Comparison of ENCODE assay signal across 14 cellular contexts in genomic region chr12:16531623-16532022, GRCh38.
DNase-seq lines count a peak whose midpoint lies in the region; ATAC-seq, FAIRE-seq and TF ChIP-seq lines count a peak whose summit lies in the region.
"Had no signal": no experiment of that assay in that cellular context is flagged by ENCODE, and none has a peak within 500 bp of the region (broad histone marks: within the 10 kb centered on the region; RNA-seq: fewer than 3 reads in every experiment).

No MANE protein-coding gene starts in this region.

- H3K9ac ChIP-seq in HepG2 (ENCODE audit: insufficient read depth, low read depth, low read length): no peak overlapping the region

- no peaks in the 10 kb centered on the region for H3K79me2 ChIP-seq in HepG2 (ENCODE audit: insufficient read depth, low read length)

- no peak for TF ChIP-seq POLR2A in HepG2 (IDR thresholded peaks at IDR 0.05; ENCODE audit: insufficient read depth in 1 of 2, low read depth in 2 of 2, low read length in 2 of 2)

- H3K9me3 ChIP-seq in mucosa of descending colon: no peaks in the 10 kb centered on the region
- H3K9me3 ChIP-seq in HepG2 (ENCODE audit: low read length): no peaks in the 10 kb centered on the region
- H3K9me3 ChIP-seq: Peyer's patch had no signal

- in situ Hi-C loops in HepG2 (cut with HindIII; ENCODE audit: extremely low pct_ligation_motif_present, low pct_unique_long_range_greater_than_20kb): no loop called here

- no peak for TF ChIP-seq RAD21 in HepG2 (CRISPR knock-in tag; IDR thresholded peaks at IDR 0.05)

- H3K4me3 ChIP-seq in mucosa of descending colon (no peak overlapping the region), HepG2 (replicated peaks in 1 of 3; ENCODE audit: insufficient read depth in 1 of 3, low read depth in 2 of 3, low read length in 3 of 3) (no peak overlapping the region)
- H3K4me3 ChIP-seq: Peyer's patch had no signal

- no peak overlapping the region for H3K27ac ChIP-seq in HepG2 (ENCODE audit: extremely low read length, insufficient read depth, low read length)
- H3K27ac ChIP-seq: C4-2B, Peyer's patch, VCaP had no signal

- FAIRE-seq in HepG2 (lab: Jason Lieb, UNC) (no peak), frontal cortex (lab: Jason Lieb, UNC) (no peak)
- FAIRE-seq: keratinocyte had no signal

- ATAC-seq in GM18867 (IDR thresholded peaks at IDR 0.05; ENCODE audit: unreplicated experiment) (peak; percentile 81), mucosa of descending colon (peak; percentile 42), HG02571 (IDR thresholded peaks at IDR 0.05; ENCODE audit: unreplicated experiment) (no peak), HepG2 (no peak)

- intact Hi-C loops in mucosa of descending colon (cut with DNase I, micrococcal nuclease) (no loop called here), HepG2 (cut with micrococcal nuclease; ENCODE audit: unreplicated experiment) (no loop called here)

- no peaks in the 10 kb centered on the region for H4K20me1 ChIP-seq in HepG2 (ENCODE audit: insufficient read depth, low read length)

- H3K27me3 ChIP-seq in HepG2 (ENCODE audit: control insufficient read depth in 1 of 2, insufficient read depth in 2 of 2, low read length in 2 of 2): no peaks in the 10 kb centered on the region
- H3K27me3 ChIP-seq: Peyer's patch had no signal

- POLR2A ChIA-PET in HepG2 (lab: Yijun Ruan, JAX): no interaction called here

- DNase-seq in NCI-H1417 treated with DMSO at 0.1 percent for 48 hours (lab: John Stamatoyannopoulos, UW) (peak; percentile 97), NCI-H748 (lab: John Stamatoyannopoulos, UW; ENCODE audit: unreplicated experiment) (peak; percentile 98), mucosa of descending colon (peak in 1 of 3 donors; percentile 31), HepG2 (ENCODE audit: low spot score) (no peak), frontal cortex (ENCODE audit: low spot score in 2 of 2) (no peak)
- DNase-seq in stimulated activated CD4-positive, alpha-beta T cell treated with anti-CD3 and anti-CD28 coated beads, Interleukin-4, amount 100 ng/mL, for 1 hour: no peak
- DNase-seq: central memory CD4-positive, alpha-beta T cell; IMR-90; Peyer's patch had no signal

- BruUV-seq in HepG2 (replicated peaks; lab: Mats Ljungman, UMichigan): no TSS peak

- no peak for TF ChIP-seq CTCF in mucosa of descending colon (IDR thresholded peaks at IDR 0.05)
- TF ChIP-seq CTCF in HepG2 (CRISPR knock-in tag; IDR thresholded peaks at IDR 0.05): no peak

- TF ChIP-seq EP300 in HepG2 (IDR thresholded peaks at IDR 0.05; ENCODE audit: low read depth in 2 of 2, low read length in 2 of 2): no peak
- no peak for TF ChIP-seq EP300 in HepG2 (CRISPR knock-in tag; IDR thresholded peaks at IDR 0.05; ENCODE audit: borderline replicate concordance)

- WGBS in HepG2 (ENCODE audit: low lambda C conversion rate): 59% methylated on average over 3 of the region's 3 CpGs

- H3K4me2 ChIP-seq in HepG2 (ENCODE audit: low read depth, low read length): no peak overlapping the region

- no peaks in the 10 kb centered on the region for H3K36me3 ChIP-seq in mucosa of descending colon (ENCODE audit: low read depth)
- no peaks in the 10 kb centered on the region for H3K36me3 ChIP-seq in HepG2 (replicated peaks in 1 of 2; ENCODE audit: control insufficient read depth in 1 of 2, insufficient read depth in 2 of 2, low read length in 2 of 2)
- H3K36me3 ChIP-seq: Peyer's patch had no signal

- CTCF ChIA-PET in HepG2 (lab: Yijun Ruan, JAX; ENCODE audit: low intra/inter-chr PET ratio, low total read pairs): no interaction called here

- H3K4me1 ChIP-seq in mucosa of descending colon (ENCODE audit: low read depth) (no peaks in the 10 kb centered on the region), HepG2 (ENCODE audit: insufficient read depth, low read length) (no peaks in the 10 kb centered on the region)
- H3K4me1 ChIP-seq: Peyer's patch had no signal

- no peak overlapping the region for H2AFZ ChIP-seq in HepG2 (ENCODE audit: low read length)

TF ChIP-seq in HepG2, 621 proteins besides CTCF, POLR2A, EP300 and RAD21 (continues in another document):
- TF ChIP-seq ZNF281 (CRISPR knock-in tag; IDR thresholded peaks at IDR 0.05; ENCODE audit: borderline replicate concordance): no peak
- no peak for TF ChIP-seq ZNF180 (CRISPR knock-in tag; IDR thresholded peaks at IDR 0.05; ENCODE audit: borderline replicate concordance, low read depth)
- TF ChIP-seq ZSCAN12 (CRISPR knock-in tag; IDR thresholded peaks at IDR 0.05): no peak
- TF ChIP-seq ZNF629 (CRISPR knock-in tag; conservative IDR thresholded peaks at IDR 0.05): no peak
- TF ChIP-seq RBM39 (IDR thresholded peaks at IDR 0.05; ENCODE audit: low read depth, low read length, poor library complexity, severe bottlenecking): no peak
- no peak for TF ChIP-seq SETDB1 (CRISPR knock-in tag; IDR thresholded peaks at IDR 0.05; ENCODE audit: borderline replicate concordance)
- TF ChIP-seq ZNF570 (CRISPR knock-in tag; IDR thresholded peaks at IDR 0.05; ENCODE audit: borderline replicate concordance): no peak
- TF ChIP-seq HBP1 (CRISPR knock-in tag; IDR thresholded peaks at IDR 0.05; ENCODE audit: low read depth): no peak
- no peak for TF ChIP-seq NR2F6 (IDR thresholded peaks at IDR 0.05)
- no peak for TF ChIP-seq NR2F6 (CRISPR knock-in tag; IDR thresholded peaks at IDR 0.05)
- no peak for TF ChIP-seq ZBTB43 (CRISPR knock-in tag; conservative IDR thresholded peaks at IDR 0.05)
- no peak for TF ChIP-seq ESRRA (CRISPR knock-in tag; IDR thresholded peaks at IDR 0.05; ENCODE audit: low read depth)
- no peak for TF ChIP-seq MAFG (CRISPR knock-in tag; IDR thresholded peaks at IDR 0.05)
- TF ChIP-seq GMEB2 (CRISPR knock-in tag; IDR thresholded peaks at IDR 0.05; ENCODE audit: low read depth): no peak
- TF ChIP-seq ZNF18 (CRISPR knock-in tag; IDR thresholded peaks at IDR 0.05; ENCODE audit: insufficient replicate concordance): no peak

Comparison
In these comparisons a context has a peak if more than half of its experiments do, and no peak if none do; other contexts are left out.
1. ATAC-seq: peak in GM18867 (single experiment) and mucosa of descending colon (single experiment); none in HG02571 (single experiment) and HepG2 (single experiment).
2. DNase-seq: peak in NCI-H1417 treated with DMSO at 0.1 percent for 48 hours (single experiment) and NCI-H748 (single experiment); none in stimulated activated CD4-positive, alpha-beta T cell treated with anti-CD3 and anti-CD28 coated beads, Interleukin-4, amount 100 ng/mL, for 1 hour (single experiment), HepG2 (single experiment) and frontal cortex (0 of 2).